Comparison of ENCODE assay signal across 8 cellular contexts in the genomic region with DNA sequence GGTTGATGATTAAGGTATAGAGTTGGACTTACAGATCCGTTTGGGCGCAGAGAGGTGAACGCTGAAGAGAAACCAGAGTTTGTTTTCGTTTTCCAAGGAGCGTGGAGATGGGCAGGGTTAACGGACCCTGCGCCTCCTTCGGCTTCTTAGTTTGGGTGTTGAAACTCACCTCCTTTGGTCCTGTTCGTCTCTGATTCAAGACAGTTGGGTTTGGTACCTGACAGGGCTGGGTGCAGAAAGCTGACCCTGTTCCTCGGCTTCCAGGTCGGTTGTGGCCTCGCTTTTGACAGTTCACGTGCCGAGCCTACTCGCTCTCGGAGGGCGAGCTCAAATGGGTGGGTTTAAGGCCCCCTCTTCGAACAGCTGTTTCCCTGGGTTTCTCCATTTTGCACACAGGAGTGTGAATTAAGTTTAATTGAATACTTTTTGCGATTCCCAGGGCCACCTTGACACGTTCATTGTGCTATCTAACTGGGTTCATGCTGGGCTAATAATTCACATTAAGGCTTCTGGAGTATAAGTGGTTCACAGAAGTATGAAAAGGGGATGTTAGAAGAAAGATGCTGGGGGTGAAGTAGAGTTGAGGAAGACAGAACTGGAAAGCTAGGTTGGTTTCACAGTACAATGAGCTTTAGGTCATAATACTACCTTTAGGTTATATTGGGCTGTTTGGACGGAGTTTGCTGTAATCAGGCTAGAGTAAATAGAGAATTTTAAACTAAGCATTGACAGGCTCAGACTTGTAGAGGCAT. TPM values are rescaled to one million over a fixed set of nuclear protein-coding genes. Genes with fewer than 3 reads are reported as not detected.
A peak's percentile ranks its signal among the peaks of the same experiment; 100 is the strongest.
DNase-seq lines count a peak whose midpoint lies in the region; ATAC-seq lines count a peak whose summit lies in the region.

No MANE protein-coding gene starts in this region.

- H3K27ac Mint-ChIP-seq in CD8-positive, alpha-beta memory T cell: no peak overlapping the region
- no peak overlapping the region for H3K27ac Mint-ChIP-seq in effector memory CD8-positive, alpha-beta T cell
- H3K27ac Mint-ChIP-seq in naive thymus-derived CD8-positive, alpha-beta T cell: no peak overlapping the region

- H3K9me3 Mint-ChIP-seq in CD8-positive, alpha-beta memory T cell: no peaks in the 10 kb centered on the region
- no peaks in the 10 kb centered on the region for H3K9me3 Mint-ChIP-seq in effector memory CD8-positive, alpha-beta T cell
- no peaks in the 10 kb centered on the region for H3K9me3 Mint-ChIP-seq in naive thymus-derived CD8-positive, alpha-beta T cell

- no peak overlapping the region for H3K4me3 Mint-ChIP-seq in CD8-positive, alpha-beta memory T cell
- no peak overlapping the region for H3K4me3 Mint-ChIP-seq in effector memory CD8-positive, alpha-beta T cell
- no peak overlapping the region for H3K4me3 Mint-ChIP-seq in naive thymus-derived CD8-positive, alpha-beta T cell

- peak overlapping the region; percentile 98 for H3K4me3 ChIP-seq in CD8-positive, alpha-beta memory T cell (ENCODE audit: low read length)

- DNase-seq in CD8-positive, alpha-beta memory T cell: peak in 1 of 5 donors; percentile 55
- peak; percentile 48 for DNase-seq in OCI-M1 (lab: John Stamatoyannopoulos, UW)
- DNase-seq in effector memory CD8-positive, alpha-beta T cell: peak; percentile 6 to 22 (median 22)
- DNase-seq in naive thymus-derived CD8-positive, alpha-beta T cell: peak in 5 of 10 donors; percentile 4 to 60 (median 27)
- DNase-seq in activated T-cell treated with anti-CD3 and anti-CD28 coated beads for 4 hours: no peak

- ATAC-seq in GM21447 (IDR thresholded peaks at IDR 0.05; ENCODE audit: unreplicated experiment) (peak; percentile 3), HG03159 (IDR thresholded peaks at IDR 0.05; ENCODE audit: unreplicated experiment) (no peak), GM18519 (IDR thresholded peaks at IDR 0.05; ENCODE audit: low FRiP score, unreplicated experiment) (no peak)
- no peak for ATAC-seq in effector memory CD8-positive, alpha-beta T cell (replicated peaks)
- peak; percentile 2 to 9 for ATAC-seq in naive thymus-derived CD8-positive, alpha-beta T cell

- peaks cover 12% of the 10 kb centered on the region for H3K36me3 ChIP-seq in CD8-positive, alpha-beta memory T cell (ENCODE audit: insufficient read depth, low read length)

- peaks cover 28 to 37% (median 32%) of the 10 kb centered on the region in 3 donors for H3K4me1 Mint-ChIP-seq in CD8-positive, alpha-beta memory T cell
- peaks cover 14 to 29% of the 10 kb centered on the region in 2 donors for H3K4me1 Mint-ChIP-seq in effector memory CD8-positive, alpha-beta T cell (ENCODE audit: low read depth in 2 of 2)
- peaks cover 8 to 38% (median 29%) of the 10 kb centered on the region in 4 donors for H3K4me1 Mint-ChIP-seq in naive thymus-derived CD8-positive, alpha-beta T cell

- no peaks in the 10 kb centered on the region for H3K27me3 ChIP-seq in CD8-positive, alpha-beta memory T cell (ENCODE audit: insufficient read depth, low read length, poor library complexity, severe bottlenecking)

- peaks cover 0 to 25% (median 2%) of the 10 kb centered on the region in 3 donors for H3K36me3 Mint-ChIP-seq in CD8-positive, alpha-beta memory T cell
- H3K36me3 Mint-ChIP-seq in effector memory CD8-positive, alpha-beta T cell (ENCODE audit: insufficient read depth): peaks cover 10% of the 10 kb centered on the region
- peaks cover 0 to 23% (median 2%) of the 10 kb centered on the region in 3 donors for H3K36me3 Mint-ChIP-seq in naive thymus-derived CD8-positive, alpha-beta T cell

- H3K27me3 Mint-ChIP-seq in CD8-positive, alpha-beta memory T cell: no peaks in the 10 kb centered on the region
- H3K27me3 Mint-ChIP-seq in effector memory CD8-positive, alpha-beta T cell: no peaks in the 10 kb centered on the region
- no peaks in the 10 kb centered on the region for H3K27me3 Mint-ChIP-seq in naive thymus-derived CD8-positive, alpha-beta T cell

- H3K27ac ChIP-seq in CD8-positive, alpha-beta memory T cell (ENCODE audit: low read depth, low read length): peak overlapping the region; percentile 93

- CTCF ChIA-PET in CD8-positive, alpha-beta memory T cell (lab: Charles Lee): interaction anchor here (0.7 to 2.0 kb wide), 7 partner anchors 8 to 490 kb away, joined by 3 to 5 read pairs (median 3); no protein-coding TSS in a partner anchor

- POLR2A ChIA-PET in CD8-positive, alpha-beta memory T cell (lab: Charles Lee): interaction anchor here (0.5 to 3.7 kb wide), 11 partner anchors 9 to 311 kb away, joined by 3 to 43 read pairs (median 3); a partner anchor contains a TSS
- POLR2A ChIA-PET in naive thymus-derived CD8-positive, alpha-beta T cell (lab: Charles Lee): interaction anchor here (0.7 to 4.0 kb wide), 16 partner anchors 9 to 1696 kb away, joined by 3 to 82 read pairs (median 6); a partner anchor contains a TSS

- H3K4me1 ChIP-seq in CD8-positive, alpha-beta memory T cell (ENCODE audit: insufficient read depth, low read length): peaks cover 30% of the 10 kb centered on the region

- H3K9me3 ChIP-seq in CD8-positive, alpha-beta memory T cell (ENCODE audit: low read length): no peaks in the 10 kb centered on the region

RNA-seq across cellular contexts. Expression of a gene that starts 0.6 kb away (rescaled TPM):
- total RNA-seq in CD8-positive, alpha-beta memory T cell: 10 to 100 TPM; 15.4 to 15.6 TPM
- 16.8 TPM for polyA plus RNA-seq in CD8-positive, alpha-beta memory T cell
- total RNA-seq in naive thymus-derived CD8-positive, alpha-beta T cell: 10 to 100 TPM; 29.2 to 31.1 TPM
- polyA plus RNA-seq in naive thymus-derived CD8-positive, alpha-beta T cell: 10 to 100 TPM; 13.4 to 17.6 (median 14.2) TPM

Comparison
In these comparisons a context has a peak if more than half of its experiments do, and no peak if none do; other contexts are left out.
1. ATAC-seq: peak in GM21447 (single experiment) and naive thymus-derived CD8-positive, alpha-beta T cell (2 of 2); none in effector memory CD8-positive, alpha-beta T cell (single experiment), HG03159 (single experiment) and GM18519 (single experiment).